9 cellular contexts compared by ENCODE assay signal in genomic region chr6:34424200-34425131, GRCh38. TPM values are rescaled to one million over a fixed set of nuclear protein-coding genes. Genes with fewer than 3 reads are reported as not detected.
DNase-seq lines count a peak whose midpoint lies in the region; ATAC-seq and TF ChIP-seq lines count a peak whose summit lies in the region.
"Had no signal": no experiment of that assay in that cellular context is flagged by ENCODE, and none has a peak within 500 bp of the region (broad histone marks: within the 10 kb centered on the region; RNA-seq: fewer than 3 reads in every experiment).

No MANE protein-coding gene starts in this region.

- H3K4me3 Mint-ChIP-seq in central memory CD8-positive, alpha-beta T cell, result peak overlapping the region; percentile 98

- no peaks in the 10 kb centered on the region for H3K27me3 Mint-ChIP-seq in central memory CD8-positive, alpha-beta T cell

- H3K27ac Mint-ChIP-seq in central memory CD8-positive, alpha-beta T cell (ENCODE audit: low read depth), result peak overlapping the region; percentile 97

- DNase-seq in AG04450 (ENCODE audit: low read depth, low spot score) (no peak), SK-N-DZ (ENCODE audit: low spot score) (no peak), NCI-H82 (lab: John Stamatoyannopoulos, UW) (no peak), DMS79 treated with DMSO at 0.1 percent for 48 hours (lab: John Stamatoyannopoulos, UW) (no peak)
- DNase-seq in Jurkat, Clone E6-1 (ENCODE audit: low read depth, low spot score), result no peak
- DNase-seq in central memory CD8-positive, alpha-beta T cell (ENCODE audit: low spot score in 2 of 2), result no peak
- DNase-seq: NCI-H524 had no signal

- H3K9me3 ChIP-seq in AG04450 (ENCODE audit: control insufficient read depth, insufficient read depth, low read length), result no peaks in the 10 kb centered on the region; the same call in 1 of the 2 replicates
- no peaks in the 10 kb centered on the region for H3K9me3 ChIP-seq in muscle layer of colon (ENCODE audit: low read length)

- no peak for TF ChIP-seq CTCF in AG04450 (IDR thresholded peaks at IDR 0.05; ENCODE audit: low read depth, low read length)

- H3K4me1 ChIP-seq in muscle layer of colon (ENCODE audit: insufficient read depth, low read length), result peaks cover 13% of the 10 kb centered on the region

- H3K27me3 ChIP-seq in AG04450 (ENCODE audit: control insufficient read depth, insufficient read depth, low read length), result no peaks in the 10 kb centered on the region
- no peaks in the 10 kb centered on the region for H3K27me3 ChIP-seq in muscle layer of colon (ENCODE audit: control insufficient read depth in 1 of 2, insufficient read depth in 2 of 2, low read length in 2 of 2)

- no peak for ATAC-seq in central memory CD8-positive, alpha-beta T cell (replicated peaks; ENCODE audit: extremely low read depth, poor library complexity, severe bottlenecking)
- no peak for ATAC-seq in GM18870 (IDR thresholded peaks at IDR 0.05; ENCODE audit: unreplicated experiment)

- no peak overlapping the region for H3K27ac ChIP-seq in AG04450 (ENCODE audit: low read depth, low read length)
- H3K27ac ChIP-seq in muscle layer of colon (ENCODE audit: low read depth, low read length), result peak overlapping the region; percentile 86

- CTCF ChIA-PET in AG04450 (lab: Charles Lee), result interaction anchor here (1.1 to 1.9 kb wide), 4 partner anchors 9 to 228 kb away, joined by 5 to 11 read pairs (median 6); no protein-coding TSS in a partner anchor

- peaks cover 44% of the 10 kb centered on the region for H3K36me3 ChIP-seq in muscle layer of colon (ENCODE audit: insufficient read depth, low read length)

- peak overlapping the region; percentile 96 for H3K9ac ChIP-seq in muscle layer of colon (ENCODE audit: low read length)

- H3K4me3 ChIP-seq in AG04450 (ENCODE audit: low read depth, low read length) (peak overlapping the region; percentile 99), muscle layer of colon (ENCODE audit: low read depth in 1 of 2, low read length in 2 of 2) (peak overlapping the region in 1 of 2 donors; percentile 77)
- peak overlapping the region; percentile 99 for H3K4me3 ChIP-seq in Jurkat, Clone E6-1 (ENCODE audit: low read length)

- POLR2A ChIA-PET in AG04450 (lab: Yijun Ruan, JAX), result interaction anchor here (0.6 to 0.7 kb wide), 2 partner anchors 23 to 230 kb away, joined by 4 to 7 read pairs; no protein-coding TSS in a partner anchor

- H3K36me3 Mint-ChIP-seq in central memory CD8-positive, alpha-beta T cell (ENCODE audit: insufficient read depth), result peaks cover 61% of the 10 kb centered on the region

- peaks cover 19% of the 10 kb centered on the region for H3K4me1 Mint-ChIP-seq in central memory CD8-positive, alpha-beta T cell

- no peaks in the 10 kb centered on the region for H3K9me3 Mint-ChIP-seq in central memory CD8-positive, alpha-beta T cell

RNA-seq across cellular contexts. Expression of gene RPS10, which starts 1.4 kb away (rescaled TPM):
- polyA plus RNA-seq in AG04450 (2011; rRNA removed), result 2,426 and 3,003 TPM in 2 replicates
- polyA minus RNA-seq in AG04450 (2011; rRNA and poly(A)+ RNA removed), result 908 and 1,136 TPM in 2 replicates
- 2,495 TPM for polyA plus RNA-seq in Jurkat, Clone E6-1 (2012; ENCODE audit: insufficient read depth, insufficient read length)
- 8,232 and 8,575 TPM in 2 replicates for polyA plus RNA-seq in SK-N-DZ (2014; cell fraction: cytosol; rRNA removed)
- polyA plus RNA-seq in SK-N-DZ (2014; cell fraction: nucleus; rRNA removed), result 3,567 and 4,317 TPM in 2 replicates

RNA-seq across cellular contexts. Expression of gene NUDT3, which starts 32.0 kb away (rescaled TPM):
- 23.7 and 26.7 TPM in 2 replicates for polyA plus RNA-seq in AG04450 (2011; rRNA removed)
- polyA minus RNA-seq in AG04450 (2011; rRNA and poly(A)+ RNA removed), result 23.3 and 32.4 TPM in 2 replicates
- 6.6 TPM for polyA plus RNA-seq in Jurkat, Clone E6-1 (2012; ENCODE audit: insufficient read depth, insufficient read length)
- polyA plus RNA-seq in SK-N-DZ (2014; cell fraction: cytosol; rRNA removed), result 32.5 and 39.5 TPM in 2 replicates
- 38.4 and 47.8 TPM in 2 replicates for polyA plus RNA-seq in SK-N-DZ (2014; cell fraction: nucleus; rRNA removed)

RNA-seq across cellular contexts. Expression of gene PACSIN1, which starts 41.4 kb away (rescaled TPM):
- polyA plus RNA-seq in AG04450 (2011; rRNA removed), result 0.04 TPM in 1 of 2 replicates, not detected in the other
- polyA minus RNA-seq in AG04450 (2011; rRNA and poly(A)+ RNA removed), result not detected in 2 replicates
- polyA plus RNA-seq in Jurkat, Clone E6-1 (2012; ENCODE audit: insufficient read depth, insufficient read length), result 1.1 TPM
- 0.06 and 0.08 TPM in 2 replicates for polyA plus RNA-seq in SK-N-DZ (2014; cell fraction: cytosol; rRNA removed)
- 0.09 TPM in 1 of 2 replicates, not detected in the other for polyA plus RNA-seq in SK-N-DZ (2014; cell fraction: nucleus; rRNA removed)
